Comparison of ENCODE assay signal across 9 cellular contexts in genomic region chr9:34493972-34494535, GRCh38. TPM values are rescaled to one million over a fixed set of nuclear protein-coding genes. Genes with fewer than 3 reads are reported as not detected.
A peak's percentile ranks its signal among the peaks of the same experiment; 100 is the strongest.
DNase-seq lines count a peak whose midpoint lies in the region; ATAC-seq and TF ChIP-seq lines count a peak whose summit lies in the region.
"Had no signal": no experiment of that assay in that cellular context is flagged by ENCODE, and none has a peak within 500 bp of the region (broad histone marks: within the 10 kb centered on the region; RNA-seq: fewer than 3 reads in every experiment).

No MANE protein-coding gene starts in this region.

- H3K4me1 Mint-ChIP-seq in CD8-positive, alpha-beta T cell (ENCODE audit: low read depth): no peaks in the 10 kb centered on the region
- H3K4me1 Mint-ChIP-seq: T-cell had no signal

- no peaks in the 10 kb centered on the region for H3K36me3 Mint-ChIP-seq in CD8-positive, alpha-beta T cell
- H3K36me3 Mint-ChIP-seq: T-cell had no signal

- peak in 4 of 7 experiments; percentile 11 to 36 (median 22) for DNase-seq in CD8-positive, alpha-beta T cell
- DNase-seq in M059J (ENCODE audit: low read depth) (peak; percentile 48), astrocyte of the cerebellum (ENCODE audit: low read depth) (peak; percentile 36), right lobe of liver (peak in 1 of 3 donors; percentile 49), middle frontal gyrus (ENCODE audit: extremely low spot score, low spot score) (no peak)

- H3K27ac Mint-ChIP-seq in CD8-positive, alpha-beta T cell: no peak overlapping the region
- H3K27ac Mint-ChIP-seq: T-cell had no signal

- no peaks in the 10 kb centered on the region for H3K27me3 ChIP-seq in CD8-positive, alpha-beta T cell (ENCODE audit: insufficient read depth, low read length)
- H3K27me3 ChIP-seq in right lobe of liver: no peaks in the 10 kb centered on the region

- peaks cover 24% of the 10 kb centered on the region for H3K27me3 Mint-ChIP-seq in CD8-positive, alpha-beta T cell (ENCODE audit: low read depth)

- POLR2A ChIA-PET in CD8-positive, alpha-beta T cell (lab: Charles Lee): no interaction called here

- WGBS in right lobe of liver (ENCODE audit: insufficient coverage, low coverage, low lambda C conversion rate, missing lambda C conversion rate): 17% methylated on average over 5 of the region's 8 CpGs

- H3K4me1 ChIP-seq in CD8-positive, alpha-beta T cell (ENCODE audit: insufficient read depth, low read length): no peaks in the 10 kb centered on the region
- no peaks in the 10 kb centered on the region for H3K4me1 ChIP-seq in right lobe of liver

- no peaks in the 10 kb centered on the region for H3K9me3 ChIP-seq in CD8-positive, alpha-beta T cell (ENCODE audit: low read length)
- H3K9me3 ChIP-seq in right lobe of liver: no peaks in the 10 kb centered on the region

- no peak overlapping the region for H3K4me3 Mint-ChIP-seq in CD8-positive, alpha-beta T cell
- H3K4me3 Mint-ChIP-seq: T-cell had no signal

- H3K36me3 ChIP-seq in CD8-positive, alpha-beta T cell (ENCODE audit: insufficient read depth, low read length): no peaks in the 10 kb centered on the region
- H3K36me3 ChIP-seq in right lobe of liver: no peaks in the 10 kb centered on the region

- intact Hi-C loops in CD8-positive, alpha-beta T cell (cut with DNase I, micrococcal nuclease): no loop called here
- intact Hi-C loops in right lobe of liver (cut with DNase I): loop anchor here in 1 of 2 donors (10.0 kb wide), 1 partner anchor 49 kb away; no protein-coding TSS in a partner anchor

- TF ChIP-seq CTCF in CD8-positive, alpha-beta T cell (IDR thresholded peaks at IDR 0.05): no peak
- TF ChIP-seq CTCF in astrocyte of the cerebellum (IDR thresholded peaks at IDR 0.05; ENCODE audit: low read depth, low read length, missing control alignments) (no peak), right lobe of liver (IDR thresholded peaks at IDR 0.05) (no peak)

- H3K27ac ChIP-seq in CD8-positive, alpha-beta T cell (ENCODE audit: low read depth, low read length): no peak overlapping the region
- no peak overlapping the region for H3K27ac ChIP-seq in right lobe of liver

- CTCF ChIA-PET in CD8-positive, alpha-beta T cell (lab: Charles Lee): interaction anchor here (0.8 to 2.6 kb wide), 4 partner anchors 8 to 115 kb away, joined by 3 to 12 read pairs (median 8); no protein-coding TSS in a partner anchor

- no peak overlapping the region for H3K4me3 ChIP-seq in CD8-positive, alpha-beta T cell (ENCODE audit: low read depth, low read length)
- H3K4me3 ChIP-seq in astrocyte of the cerebellum (ENCODE audit: low read depth, low read length) (no peak overlapping the region), right lobe of liver (no peak overlapping the region)

- no peak for TF ChIP-seq POLR2A in right lobe of liver (IDR thresholded peaks at IDR 0.05)

- no peak for ATAC-seq in CD8-positive, alpha-beta T cell
- ATAC-seq in right lobe of liver (peak; percentile 61 to 76 (median 70)), HG03108 (IDR thresholded peaks at IDR 0.05; ENCODE audit: unreplicated experiment) (no peak), HG03442 (IDR thresholded peaks at IDR 0.05; ENCODE audit: unreplicated experiment) (no peak), HG03571 (IDR thresholded peaks at IDR 0.05; ENCODE audit: unreplicated experiment) (no peak)
- ATAC-seq: T-cell had no signal

- H3K9me3 Mint-ChIP-seq in CD8-positive, alpha-beta T cell: no peaks in the 10 kb centered on the region
- H3K9me3 Mint-ChIP-seq: T-cell had no signal

- in situ Hi-C loops in astrocyte of the cerebellum (cut with HindIII; ENCODE audit: low sequenced_read_pairs): no loop called here

RNA-seq across cellular contexts. Expression of gene ENHO, which starts 28.7 kb away (rescaled TPM):
- not detected for total RNA-seq in CD8-positive, alpha-beta T cell
- 0.71 and 2.0 TPM in 2 replicates for total RNA-seq in M059J (2014; rRNA removed; shearing (Covaris generic))
- total RNA-seq in right lobe of liver: 1 to 10 TPM; 1.5 to 2.7 (median 2.1) TPM

RNA-seq across cellular contexts. Expression of gene DNAI1, which starts 35.4 kb away (rescaled TPM):
- total RNA-seq in CD8-positive, alpha-beta T cell: not detected
- total RNA-seq in M059J (2014; rRNA removed; shearing (Covaris generic)): not detected in 2 replicates
- total RNA-seq in right lobe of liver: not detected
- total RNA-seq: T-cell had no signal

RNA-seq across cellular contexts. Expression of gene FAM219A, which starts 35.7 kb away (rescaled TPM):
- total RNA-seq in CD8-positive, alpha-beta T cell: 1 to 10 TPM; 5.5 to 5.9 TPM
- total RNA-seq in M059J (2014; rRNA removed; shearing (Covaris generic)): 14.6 and 31.1 TPM in 2 replicates
- 10 to 100 TPM in 1 of 6 experiments, 1 to 10 TPM in 5; 4.1 to 10.7 (median 5.3) TPM for total RNA-seq in right lobe of liver

Comparison
In these comparisons a context has a peak if more than half of its experiments do, and no peak if none do; other contexts are left out.
1. ATAC-seq: peak in right lobe of liver (4 of 4); none in CD8-positive, alpha-beta T cell (single experiment), HG03108 (single experiment), HG03442 (single experiment) and HG03571 (single experiment).